1 cellular context compared by ENCODE assay signal in genomic region chr9:107999890-108000289, GRCh38.
TF ChIP-seq lines count a peak whose summit lies in the region.

No MANE protein-coding gene starts in this region.

TF ChIP-seq in GM23338, 12 proteins besides CTCF, POLR2A, EP300 and RAD21 (continued from another document):
- TF ChIP-seq REST (IDR thresholded peaks at IDR 0.05; ENCODE audit: unreplicated experiment) (no peak), EZH2phosphoT487 (IDR thresholded peaks at IDR 0.05; ENCODE audit: unreplicated experiment) (no peak), CREB1 (CRISPR knock-in tag; IDR thresholded peaks at IDR 0.05; ENCODE audit: low read depth) (no peak), STAT1 (IDR thresholded peaks at IDR 0.05; ENCODE audit: unreplicated experiment) (no peak), ZNF462 (CRISPR knock-in tag; IDR thresholded peaks at IDR 0.05) (no peak), ETS1 (IDR thresholded peaks at IDR 0.05) (no peak), JUNB (IDR thresholded peaks at IDR 0.05; ENCODE audit: unreplicated experiment) (no peak), POLR2AphosphoS5 (IDR thresholded peaks at IDR 0.05; ENCODE audit: low read depth) (no peak), ZNF114 (CRISPR knock-in tag; IDR thresholded peaks at IDR 0.05) (no peak)
